In genomic region chr22:37244114-37244921, GRCh38 we compare ENCODE assay signal across 1 cellular context.
TF ChIP-seq lines count a peak whose summit lies in the region.

RAC2 (minus strand) TSS chr22:37244269; CDS start chr22:37244148, 121 bp downstream.

TF ChIP-seq in K562, 482 proteins besides CTCF, POLR2A, EP300 and RAD21 (continued from another document):
- TF ChIP-seq ARID4B (CRISPR knock-in tag; IDR thresholded peaks at IDR 0.05) (peak; percentile 55; the same call in 1 of the 2 replicates), ZNF79 (CRISPR knock-in tag; IDR thresholded peaks at IDR 0.05; ENCODE audit: low read depth) (no peak), ETV5 (CRISPR knock-in tag; IDR thresholded peaks at IDR 0.05; ENCODE audit: low read depth) (peak; percentile 77), POLR2G (IDR thresholded peaks at IDR 0.05; ENCODE audit: low read depth, low read length) (peak; percentile 89), NFYB (IDR thresholded peaks at IDR 0.05; ENCODE audit: extremely low read depth, insufficient read length) (no peak), PYGO2 (tag; IDR thresholded peaks at IDR 0.05) (no peak), PTBP1 (IDR thresholded peaks at IDR 0.05; ENCODE audit: low read depth, low read length) (no peak), ATF7 (IDR thresholded peaks at IDR 0.05) (0 out of 2 replicates have a peak, but pooled peaks have one; percentile 35), TCF3 (CRISPR knock-in tag; IDR thresholded peaks at IDR 0.05) (peak; percentile 33; the same call in 1 of the 2 replicates), BCOR (IDR thresholded peaks at IDR 0.05) (peak; percentile 76), ELK3 (CRISPR knock-in tag; IDR thresholded peaks at IDR 0.05) (no peak), RCOR1 (IDR thresholded peaks at IDR 0.05; ENCODE audit: borderline replicate concordance in 1 of 2, low read depth in 2 of 2, low read length in 2 of 2) (peak in 1 of 2 experiments; percentile 68; a peak in 2 of 4 replicates), NFIC (IDR thresholded peaks at IDR 0.05) (peak; percentile 36), ZNF263 (CRISPR knock-in tag; IDR thresholded peaks at IDR 0.05; ENCODE audit: borderline replicate concordance) (0 out of 2 replicates have a peak, but pooled peaks have one; percentile 26), RBFOX2 (IDR thresholded peaks at IDR 0.05; ENCODE audit: low read depth, low read length) (peak; percentile 90), ATF6 (CRISPR knock-in tag; IDR thresholded peaks at IDR 0.05) (0 out of 2 replicates have a peak, but pooled peaks have one; percentile 77), ZFX (CRISPR knock-in tag; IDR thresholded peaks at IDR 0.05) (peak; percentile 28), UBTF (IDR thresholded peaks at IDR 0.05; ENCODE audit: borderline replicate concordance in 1 of 2, low read depth in 2 of 2, low read length in 2 of 2) (peak in 1 of 2 experiments; percentile 74; a peak in 1 of 4 replicates), PHF8 (IDR thresholded peaks at IDR 0.05; ENCODE audit: borderline replicate concordance, low read length) (peak; percentile 63; the same call in 1 of the 2 replicates), ZNF740 (CRISPR knock-in tag; IDR thresholded peaks at IDR 0.05) (0 out of 2 replicates have a peak, but pooled peaks have one; percentile 57), ZNF740 (tag; IDR thresholded peaks at IDR 0.05) (0 out of 4 replicates have a peak, but pooled peaks of 1 of the 2 experiments have one; percentile 28), RBM25 (IDR thresholded peaks at IDR 0.05; ENCODE audit: low read depth, low read length, severe bottlenecking) (peak; percentile 57)
- TF ChIP-seq, protein P1, sequence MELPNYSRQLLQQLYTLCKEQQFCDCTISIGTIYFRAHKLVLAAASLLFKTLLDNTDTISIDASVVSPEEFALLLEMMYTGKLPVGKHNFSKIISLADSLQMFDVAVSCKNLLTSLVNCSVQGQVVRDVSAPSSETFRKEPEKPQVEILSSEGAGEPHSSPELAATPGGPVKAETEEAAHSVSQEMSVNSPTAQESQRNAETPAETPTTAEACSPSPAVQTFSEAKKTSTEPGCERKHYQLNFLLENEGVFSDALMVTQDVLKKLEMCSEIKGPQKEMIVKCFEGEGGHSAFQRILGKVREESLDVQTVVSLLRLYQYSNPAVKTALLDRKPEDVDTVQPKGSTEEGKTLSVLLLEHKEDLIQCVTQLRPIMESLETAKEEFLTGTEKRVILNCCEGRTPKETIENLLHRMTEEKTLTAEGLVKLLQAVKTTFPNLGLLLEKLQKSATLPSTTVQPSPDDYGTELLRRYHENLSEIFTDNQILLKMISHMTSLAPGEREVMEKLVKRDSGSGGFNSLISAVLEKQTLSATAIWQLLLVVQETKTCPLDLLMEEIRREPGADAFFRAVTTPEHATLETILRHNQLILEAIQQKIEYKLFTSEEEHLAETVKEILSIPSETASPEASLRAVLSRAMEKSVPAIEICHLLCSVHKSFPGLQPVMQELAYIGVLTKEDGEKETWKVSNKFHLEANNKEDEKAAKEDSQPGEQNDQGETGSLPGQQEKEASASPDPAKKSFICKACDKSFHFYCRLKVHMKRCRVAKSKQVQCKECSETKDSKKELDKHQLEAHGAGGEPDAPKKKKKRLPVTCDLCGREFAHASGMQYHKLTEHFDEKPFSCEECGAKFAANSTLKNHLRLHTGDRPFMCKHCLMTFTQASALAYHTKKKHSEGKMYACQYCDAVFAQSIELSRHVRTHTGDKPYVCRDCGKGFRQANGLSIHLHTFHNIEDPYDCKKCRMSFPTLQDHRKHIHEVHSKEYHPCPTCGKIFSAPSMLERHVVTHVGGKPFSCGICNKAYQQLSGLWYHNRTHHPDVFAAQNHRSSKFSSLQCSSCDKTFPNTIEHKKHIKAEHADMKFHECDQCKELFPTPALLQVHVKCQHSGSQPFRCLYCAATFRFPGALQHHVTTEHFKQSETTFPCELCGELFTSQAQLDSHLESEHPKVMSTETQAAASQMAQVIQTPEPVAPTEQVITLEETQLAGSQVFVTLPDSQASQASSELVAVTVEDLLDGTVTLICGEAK (IDR thresholded peaks at IDR 0.05) = peak; percentile 84
- TF ChIP-seq, protein P1 (CRISPR knock-in tag; IDR thresholded peaks at IDR 0.05) = no peak
- TF ChIP-seq, protein P2, sequence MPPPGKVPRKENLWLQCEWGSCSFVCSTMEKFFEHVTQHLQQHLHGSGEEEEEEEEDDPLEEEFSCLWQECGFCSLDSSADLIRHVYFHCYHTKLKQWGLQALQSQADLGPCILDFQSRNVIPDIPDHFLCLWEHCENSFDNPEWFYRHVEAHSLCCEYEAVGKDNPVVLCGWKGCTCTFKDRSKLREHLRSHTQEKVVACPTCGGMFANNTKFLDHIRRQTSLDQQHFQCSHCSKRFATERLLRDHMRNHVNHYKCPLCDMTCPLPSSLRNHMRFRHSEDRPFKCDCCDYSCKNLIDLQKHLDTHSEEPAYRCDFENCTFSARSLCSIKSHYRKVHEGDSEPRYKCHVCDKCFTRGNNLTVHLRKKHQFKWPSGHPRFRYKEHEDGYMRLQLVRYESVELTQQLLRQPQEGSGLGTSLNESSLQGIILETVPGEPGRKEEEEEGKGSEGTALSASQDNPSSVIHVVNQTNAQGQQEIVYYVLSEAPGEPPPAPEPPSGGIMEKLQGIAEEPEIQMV (tag; conservative IDR thresholded peaks at IDR 0.05; ENCODE audit: low read depth) = peak; percentile 97
